ENCODE assay signal across 7 cellular contexts in genomic region chr6:170437719-170438401, GRCh38.
DNase-seq lines count a peak whose midpoint lies in the region; ATAC-seq and TF ChIP-seq lines count a peak whose summit lies in the region.

No MANE protein-coding gene starts in this region.

- H3K4me3 ChIP-seq in HEK293 (ENCODE audit: low read depth, low read length) (peak overlapping the region; percentile 2), WI38 (ENCODE audit: low read depth, low read length) (peak overlapping the region; percentile 8), skeletal muscle tissue (ENCODE audit: low read length in 3 of 3) (peak overlapping the region; percentile 66 to 76 (median 68))

- POLR2A ChIA-PET in HEK293 (lab: Yijun Ruan, JAX) = interaction anchor here (0.6 to 0.9 kb wide), 5 partner anchors 9 to 131 kb away, joined by 3 to 4 read pairs (median 3); partner anchors contain the start of gene FAM120B

- CTCF ChIA-PET in HEK293 (lab: Yijun Ruan, JAX) = interaction anchor here (1.9 to 2.0 kb wide), 2 partner anchors 79 kb away, joined by 5 to 7 read pairs; no protein-coding TSS in a partner anchor

- no peaks in the 10 kb centered on the region for H3K27me3 ChIP-seq in foreskin keratinocyte
- no peaks in the 10 kb centered on the region for H3K27me3 ChIP-seq in skeletal muscle tissue (ENCODE audit: control insufficient read depth in 3 of 3, insufficient read depth in 3 of 3, low read length in 3 of 3)

- H3K9me3 ChIP-seq in HEK293 (ENCODE audit: control insufficient read depth, insufficient read depth, low read depth, low read length) (no peaks in the 10 kb centered on the region), skeletal muscle tissue (ENCODE audit: control insufficient read depth in 3 of 3, low read length in 3 of 3) (peaks cover 0 to 4% (median 0%) of the 10 kb centered on the region in 3 donors)

- ATAC-seq in foreskin keratinocyte (no peak), HG03039 (IDR thresholded peaks at IDR 0.05; ENCODE audit: unreplicated experiment) (no peak), GM21737 (IDR thresholded peaks at IDR 0.05; ENCODE audit: unreplicated experiment) (no peak)

- H3K4me1 ChIP-seq in HEK293 (ENCODE audit: control insufficient read depth, insufficient read depth, low read length) = peaks cover 4% of the 10 kb centered on the region; the same call in 1 of the 2 replicates
- H3K4me1 ChIP-seq in foreskin keratinocyte = peaks cover 8% of the 10 kb centered on the region
- peaks cover 38 to 48% (median 43%) of the 10 kb centered on the region in 3 donors for H3K4me1 ChIP-seq in skeletal muscle tissue (ENCODE audit: control insufficient read depth in 3 of 3, insufficient read depth in 3 of 3, low read length in 3 of 3)

- DNase-seq in foreskin keratinocyte (peak in 1 of 2 donors; percentile 26), DMS153 (lab: John Stamatoyannopoulos, UW) (no peak)

- H3K36me3 ChIP-seq in HEK293 (ENCODE audit: control insufficient read depth in 2 of 2, insufficient read depth in 1 of 2, low read length in 2 of 2) = no peaks in the 10 kb centered on the region
- no peaks in the 10 kb centered on the region for H3K36me3 ChIP-seq in skeletal muscle tissue (ENCODE audit: control insufficient read depth in 3 of 3, insufficient read depth in 3 of 3, low read length in 3 of 3)

- TF ChIP-seq CTCF in HEK293 (tag by site-specific recombination; IDR thresholded peaks at IDR 0.05) = no peak
- TF ChIP-seq CTCF in WI38 (IDR thresholded peaks at IDR 0.05; ENCODE audit: low read depth, low read length) = no peak
- no peak for TF ChIP-seq CTCF in foreskin keratinocyte (conservative IDR thresholded peaks at IDR 0.05)

- no peak overlapping the region; the same call in 1 of the 2 replicates for H3K27ac ChIP-seq in HEK293 (ENCODE audit: extremely low read depth, low read depth, low read length)
- peak overlapping the region; percentile 98 for H3K27ac ChIP-seq in foreskin keratinocyte
- peak overlapping the region; percentile 91 for H3K27ac ChIP-seq in skeletal muscle tissue (ENCODE audit: low read depth, low read length)

- H3K9ac ChIP-seq in skeletal muscle tissue (ENCODE audit: low read depth in 1 of 3, low read length in 3 of 3) = peak overlapping the region; percentile 70 to 88 (median 87)

TF ChIP-seq in HEK293, 187 proteins besides CTCF, POLR2A, EP300 and RAD21:
- no peak for TF ChIP-seq ZNF341 (tag by site-specific recombination; IDR thresholded peaks at IDR 0.05; ENCODE audit: low read depth)
- TF ChIP-seq TCF7L2 (IDR thresholded peaks at IDR 0.05; ENCODE audit: borderline replicate concordance, low read depth, low read length) = peak; percentile 11; the same call in 1 of the 2 replicates
- no peak for TF ChIP-seq ZNF555 (tag by site-specific recombination; conservative IDR thresholded peaks at IDR 0.05)
- peak; percentile 85 for TF ChIP-seq TRIM28 (IDR thresholded peaks at IDR 0.05; ENCODE audit: borderline replicate concordance, low read length)
- no peak for TF ChIP-seq KLF17 (tag by site-specific recombination; IDR thresholded peaks at IDR 0.05)
- TF ChIP-seq ZNF664 (tag by site-specific recombination; IDR thresholded peaks at IDR 0.05) = peak; percentile 85
TF ChIP-seq in HEK293: peak in this region for 3.

Comparison
In these comparisons a context has a peak if more than half of its experiments do, and no peak if none do; other contexts are left out.
1. H3K4me3 ChIP-seq: peak in every context shown above with its lines; median percentile 68 in skeletal muscle tissue; 8 in WI38; 2 in HEK293.